ENCODE assay signal across 26 cellular contexts in the genomic region with DNA sequence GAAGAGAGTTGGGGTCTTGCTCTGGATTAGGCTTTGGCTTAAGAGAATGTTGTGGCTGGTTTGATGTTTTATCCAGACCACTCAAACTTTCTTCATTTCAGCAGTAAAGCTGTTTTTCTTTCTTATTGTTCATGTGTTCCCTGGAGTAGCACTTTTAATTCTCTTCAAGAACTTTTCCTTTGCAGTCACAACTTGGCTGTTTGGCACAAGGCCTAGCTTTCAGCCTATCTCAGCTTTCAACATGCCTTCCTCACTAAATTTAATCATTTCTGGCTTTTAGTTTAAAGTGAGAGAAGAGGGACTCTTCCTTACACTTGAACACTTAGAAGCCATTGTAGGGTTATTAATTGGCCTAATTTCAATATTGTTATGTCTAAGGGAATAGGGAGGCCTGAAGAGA. TPM values are rescaled to one million over a fixed set of nuclear protein-coding genes. Genes with fewer than 3 reads are reported as not detected.
A peak's percentile ranks its signal among the peaks of the same experiment; 100 is the strongest.
DNase-seq lines count a peak whose midpoint lies in the region; ATAC-seq and TF ChIP-seq lines count a peak whose summit lies in the region.
"Had no signal": no experiment of that assay in that cellular context is flagged by ENCODE, and none has a peak within 500 bp of the region (broad histone marks: within the 10 kb centered on the region; RNA-seq: fewer than 3 reads in every experiment).

No MANE protein-coding gene starts in this region.

- no peak overlapping the region for H3K9ac ChIP-seq in adipocyte (ENCODE audit: low read length)

- intact Hi-C loops in thyroid gland (cut with DNase I) = no loop called here
- intact Hi-C loops in left cardiac atrium (cut with DNase I) = no loop called here
- intact Hi-C loops in sciatic nerve (cut with DNase I) = no loop called here

- peaks cover 3% of the 10 kb centered on the region for H3K36me3 ChIP-seq in adipocyte (ENCODE audit: control insufficient read depth, insufficient read depth, low read length, severe bottlenecking)
- no peaks in the 10 kb centered on the region for H3K36me3 ChIP-seq in thyroid gland
- H3K36me3 ChIP-seq: BE2C, HAP-1 had no signal

- H3K27ac ChIP-seq in thyroid gland = no peak overlapping the region
- H3K27ac ChIP-seq: HL-60, PC-9 had no signal

- ATAC-seq in left cardiac atrium (no peak), sciatic nerve (no peak)

- peak; percentile 62 for DNase-seq in adipocyte (ENCODE audit: low read depth)
- peak; percentile 65 for DNase-seq in choroid plexus epithelial cell (ENCODE audit: low read depth)
- peak; percentile 51 for DNase-seq in iris pigment epithelial cell (ENCODE audit: low read depth)
- peak; percentile 61 to 69 for DNase-seq in thyroid gland
- DNase-seq in SIG-M5 (lab: John Stamatoyannopoulos, UW) = no peak
- no peak for DNase-seq in left cardiac atrium
- no peak for DNase-seq in sciatic nerve (ENCODE audit: low spot score)
- DNase-seq: BE2C; Calu3; CD8-positive, alpha-beta memory T cell; DMS79 treated with DMSO at 0.1 percent for 48 hours; GOT3; HFFc6; NCI-H1092 treated with DMSO at 0.1 percent for 48 hours; NCI-H1436; NCI-H187 treated with DMSO at 0.1 percent for 48 hours; NCI-H2107; NCI-H446; NCI-H526; NCI-H82; NK-92 treated with Interleukin-12 subunit alpha and Interleukin-12 subunit beta, amount 100 ng/mL, for 24 hours; PC-9; Right ventricle myocardium superior; RPMI8226 had no signal

- no peaks in the 10 kb centered on the region for H3K27me3 ChIP-seq in adipocyte (replicated peaks; ENCODE audit: control insufficient read depth, insufficient read depth, low read length)
- H3K27me3 ChIP-seq in thyroid gland = no peaks in the 10 kb centered on the region
- H3K27me3 ChIP-seq: BE2C had no signal

- H3K9me3 ChIP-seq in adipocyte (ENCODE audit: control insufficient read depth, low read length) = peaks cover 8% of the 10 kb centered on the region
- H3K9me3 ChIP-seq in thyroid gland = no peaks in the 10 kb centered on the region
- H3K9me3 ChIP-seq: BE2C, HAP-1 had no signal

- H3K4me3 ChIP-seq in adipocyte (ENCODE audit: low read length) (no peak overlapping the region), choroid plexus epithelial cell (ENCODE audit: low read depth, low read length) (no peak overlapping the region), thyroid gland (replicated peaks in 1 of 3) (no peak overlapping the region)
- H3K4me3 ChIP-seq: HAP-1, PC-9 had no signal

- TF ChIP-seq CTCF in choroid plexus epithelial cell (conservative IDR thresholded peaks at IDR 0.05; ENCODE audit: low read depth, low read length) (no peak), thyroid gland (IDR thresholded peaks at IDR 0.05) (no peak)

- H3K4me1 ChIP-seq in adipocyte (ENCODE audit: control insufficient read depth, insufficient read depth, low read length) (peaks cover 18% of the 10 kb centered on the region), thyroid gland (peaks cover 4 to 14% of the 10 kb centered on the region in 2 donors)
- H3K4me1 ChIP-seq: BE2C, HAP-1 had no signal

- TF ChIP-seq POLR2A in thyroid gland (IDR thresholded peaks at IDR 0.05) = no peak

RNA-seq across cellular contexts. Expression of a gene that starts 18.1 kb away (rescaled TPM):
- total RNA-seq in thyroid gland (10 to 100 TPM; 21.1 to 26.8 (median 23.9) TPM), left cardiac atrium (10 to 100 TPM in 1 of 2 donors, 1 to 10 TPM in 1; 8.4 to 10.9 TPM), sciatic nerve (15.5 TPM)

Comparison
In these comparisons a context has a peak if more than half of its experiments do, and no peak if none do; other contexts are left out.
1. DNase-seq: peak in adipocyte (single experiment), choroid plexus epithelial cell (single experiment), iris pigment epithelial cell (single experiment) and thyroid gland (2 of 2); none in SIG-M5 (single experiment), left cardiac atrium (single experiment) and sciatic nerve (single experiment).